ENCODE assay signal across 16 cellular contexts in genomic region chr10:25698638-25699037, GRCh38.
DNase-seq lines count a peak whose midpoint lies in the region; TF ChIP-seq lines count a peak whose summit lies in the region.
"Had no signal": no experiment of that assay in that cellular context is flagged by ENCODE, and none has a peak within 500 bp of the region (broad histone marks: within the 10 kb centered on the region; RNA-seq: fewer than 3 reads in every experiment).

No MANE protein-coding gene starts in this region.

- in situ Hi-C loops in G401 (cut with HindIII; ENCODE audit: low sequenced_read_pairs), result no loop called here

- H3K18ac ChIP-seq in mesendoderm (ENCODE audit: low read length), result no peak overlapping the region

- H3K27me3 Mint-ChIP-seq in type B pancreatic cell, result no peaks in the 10 kb centered on the region
- H3K27me3 Mint-ChIP-seq: IgD-negative memory B cell had no signal

- H3K4me3 ChIP-seq in BLaER1, result no peak overlapping the region
- H3K4me3 ChIP-seq in fibroblast of villous mesenchyme (ENCODE audit: low read depth, low read length), result no peak overlapping the region
- no peak overlapping the region for H3K4me3 ChIP-seq in mesendoderm (ENCODE audit: low read length)
- H3K4me3 ChIP-seq: GM23248, HAP-1 had no signal

- no peak overlapping the region for H3K4me3 Mint-ChIP-seq in type B pancreatic cell
- H3K4me3 Mint-ChIP-seq: CD8-positive, alpha-beta memory T cell; IgD-negative memory B cell had no signal

- WGBS in mesendoderm (ENCODE audit: extremely low coverage, insufficient coverage, low lambda C conversion rate), result no CpG with 5 or more reads among the region's 3 CpGs

- H3K9ac ChIP-seq in BLaER1 (no peak overlapping the region), mesendoderm (ENCODE audit: low read length) (no peak overlapping the region)
- H3K9ac ChIP-seq: GM23248 had no signal

- no peaks in the 10 kb centered on the region for H3K9me3 Mint-ChIP-seq in type B pancreatic cell
- H3K9me3 Mint-ChIP-seq: CD8-positive, alpha-beta memory T cell; IgD-negative memory B cell had no signal

- no peak overlapping the region for H2BK120ac ChIP-seq in mesendoderm (ENCODE audit: low read depth, low read length)

- H3K23ac ChIP-seq in mesendoderm (ENCODE audit: low read length), result no peak overlapping the region

- H3K27ac ChIP-seq in BLaER1 (no peak overlapping the region), mesendoderm (ENCODE audit: low read depth, low read length) (no peak overlapping the region)
- H3K27ac ChIP-seq: GM23248 had no signal

- no peak overlapping the region for H3K27ac Mint-ChIP-seq in type B pancreatic cell
- H3K27ac Mint-ChIP-seq: CD8-positive, alpha-beta memory T cell; IgD-negative memory B cell had no signal

- H3K4me2 ChIP-seq in BLaER1 (peak overlapping the region; percentile 45), mesendoderm (ENCODE audit: low read length) (no peak overlapping the region)

- no peak overlapping the region for H2BK5ac ChIP-seq in mesendoderm (ENCODE audit: low read length)

- no peaks in the 10 kb centered on the region for H4K20me1 ChIP-seq in BLaER1

- H3K4me1 ChIP-seq in BLaER1, result peaks cover 36% of the 10 kb centered on the region
- no peaks in the 10 kb centered on the region for H3K4me1 ChIP-seq in mesendoderm (ENCODE audit: control insufficient read depth, low read depth, low read length)
- H3K4me1 ChIP-seq: HAP-1 had no signal

- no peaks in the 10 kb centered on the region for H3K36me3 Mint-ChIP-seq in type B pancreatic cell
- H3K36me3 Mint-ChIP-seq: CD8-positive, alpha-beta memory T cell; IgD-negative memory B cell had no signal

- TF ChIP-seq CTCF in fibroblast of villous mesenchyme (IDR thresholded peaks at IDR 0.05; ENCODE audit: insufficient read depth, low read depth, low read length) (no peak), type B pancreatic cell (conservative IDR thresholded peaks at IDR 0.05) (no peak)

- no peaks in the 10 kb centered on the region for H3K79me2 ChIP-seq in mesendoderm (ENCODE audit: control insufficient read depth, insufficient read depth, low read length)

- H3K36me3 ChIP-seq in BLaER1, result no peaks in the 10 kb centered on the region
- H3K36me3 ChIP-seq in mesendoderm (ENCODE audit: control insufficient read depth, insufficient read depth, low read length), result no peaks in the 10 kb centered on the region
- H3K36me3 ChIP-seq: HAP-1 had no signal

- no peak overlapping the region for H3K56ac ChIP-seq in mesendoderm (ENCODE audit: low read length)

- H3K79me1 ChIP-seq in mesendoderm (ENCODE audit: low read length), result no peaks in the 10 kb centered on the region

- H4K5ac ChIP-seq in mesendoderm (ENCODE audit: low read length), result no peak overlapping the region

- H2BK15ac ChIP-seq in mesendoderm (replicated peaks; ENCODE audit: low read depth), result no peak overlapping the region

- H2AK5ac ChIP-seq in mesendoderm (ENCODE audit: low read length), result no peak overlapping the region

- DNase-seq in G401 (ENCODE audit: low spot score) (peak; percentile 63), fibroblast of villous mesenchyme (ENCODE audit: low read depth) (peak; percentile 44), type B pancreatic cell (ENCODE audit: extremely low spot score, unreplicated experiment) (no peak), NCI-H748 (lab: John Stamatoyannopoulos, UW; ENCODE audit: unreplicated experiment) (no peak), mesendoderm (no peak)
- DNase-seq: ACHN; CD8-positive, alpha-beta memory T cell; COR-L47; DMS 273 treated with DMSO at 0.1 percent for 48 hours; DMS53; DND-41; EL; GM23248 had no signal

- no peak overlapping the region for H4K8ac ChIP-seq in mesendoderm (ENCODE audit: low read depth, low read length)

- no peaks in the 10 kb centered on the region for H3K27me3 ChIP-seq in BLaER1
- H3K27me3 ChIP-seq in mesendoderm (ENCODE audit: insufficient read depth, low read length, poor library complexity), result no peaks in the 10 kb centered on the region

- H3K4ac ChIP-seq in mesendoderm (ENCODE audit: low read depth, low read length), result no peak overlapping the region

- H3K4me1 Mint-ChIP-seq in type B pancreatic cell (ENCODE audit: unreplicated experiment), result peaks cover 9% of the 10 kb centered on the region
- H3K4me1 Mint-ChIP-seq: CD8-positive, alpha-beta memory T cell had no signal

- H3K9me3 ChIP-seq in BLaER1, result no peaks in the 10 kb centered on the region
- H3K9me3 ChIP-seq: HAP-1 had no signal

Comparison
In these comparisons a context has a peak if more than half of its experiments do, and no peak if none do; other contexts are left out.
1. DNase-seq: peak in G401 (single experiment) and fibroblast of villous mesenchyme (single experiment); none in type B pancreatic cell (single experiment), NCI-H748 (single experiment) and mesendoderm (single experiment).